In genomic region chr12:10722905-10723866, GRCh38 we compare ENCODE assay signal across 8 cellular contexts. TPM values are rescaled to one million over a fixed set of nuclear protein-coding genes. Genes with fewer than 3 reads are reported as not detected.
A peak's percentile ranks its signal among the peaks of the same experiment; 100 is the strongest.
DNase-seq lines count a peak whose midpoint lies in the region; TF ChIP-seq lines count a peak whose summit lies in the region.

YBX3 (minus strand) TSS chr12:10723323; CDS start chr12:10723111, 212 bp downstream.

- peaks cover 21% of the 10 kb centered on the region for H3K4me1 ChIP-seq in MM.1S (ENCODE audit: low read length)

- peak within 1 kb of the TSS; percentile 60; the same call in 1 of the 2 replicates for H3K27ac ChIP-seq in MM.1S (ENCODE audit: low read length)

- H3K36me3 ChIP-seq in H7 (replicated peaks; ENCODE audit: control insufficient read depth, insufficient read depth, low read length), result no peaks in the 10 kb centered on the region
- no peaks in the 10 kb centered on the region for H3K36me3 ChIP-seq in MM.1S (replicated peaks; ENCODE audit: insufficient read depth, low read length)
- H3K36me3 ChIP-seq in kidney epithelial cell (ENCODE audit: control insufficient read depth, insufficient read depth, low read length), result no peaks in the 10 kb centered on the region

- 0 out of 2 replicates have a peak, but pooled peaks cover 5% of the 10 kb centered on the region for H4K20me1 ChIP-seq in MM.1S (ENCODE audit: insufficient read depth, low read length)

- peak; percentile 86 for DNase-seq in GM10266 (ENCODE audit: extremely low spot score)
- DNase-seq in H7, result peak; percentile 90
- peak; percentile 81 for DNase-seq in MM.1S
- DNase-seq in choroid plexus epithelial cell (ENCODE audit: low read depth), result peak; percentile 83
- no peak for DNase-seq in kidney epithelial cell (ENCODE audit: low read depth)
- peak; percentile 30 to 43 (median 36) for DNase-seq in stimulated activated CD4-positive, alpha-beta T cell treated with anti-CD3 and anti-CD28 coated beads, Interleukin-12 subunit alpha, Interleukin-12 subunit beta, amount 100 ng/mL, for 48 hours (ENCODE audit: low read depth in 2 of 3, low spot score in 1 of 3)
- no peak for DNase-seq in NCI-H1436 (lab: John Stamatoyannopoulos, UW)

- H3F3A ChIP-seq in MM.1S (ENCODE audit: insufficient read depth, low read length), result no peaks in the 10 kb centered on the region

- H3K4me3 ChIP-seq in H7 (ENCODE audit: insufficient read depth, low read depth, low read length), result peak within 1 kb of the TSS; percentile 94
- H3K4me3 ChIP-seq in MM.1S (ENCODE audit: low read length), result peak within 1 kb of the TSS; percentile 95
- H3K4me3 ChIP-seq in WI38 (ENCODE audit: low read depth, low read length), result peak within 1 kb of the TSS; percentile 98
- peak within 1 kb of the TSS; percentile 89 for H3K4me3 ChIP-seq in choroid plexus epithelial cell (ENCODE audit: low read depth, low read length)
- peak within 1 kb of the TSS; percentile 86 for H3K4me3 ChIP-seq in kidney epithelial cell (ENCODE audit: low read depth, low read length)

- H3K79me2 ChIP-seq in MM.1S (ENCODE audit: low read length), result peaks cover 45% of the 10 kb centered on the region

- H3K27me3 ChIP-seq in H7 (ENCODE audit: control insufficient read depth, insufficient read depth, low read length), result peaks cover 5% of the 10 kb centered on the region; the same call in 1 of the 2 replicates
- 0 out of 2 replicates have a peak, but pooled peaks cover 7% of the 10 kb centered on the region for H3K27me3 ChIP-seq in MM.1S (replicated peaks; ENCODE audit: insufficient read depth, low read length)
- no peaks in the 10 kb centered on the region for H3K27me3 ChIP-seq in kidney epithelial cell (ENCODE audit: control insufficient read depth, insufficient read depth, low read length)

- peak within 1 kb of the TSS; percentile 93 for H3K9ac ChIP-seq in MM.1S (ENCODE audit: low read length)

- no peaks in the 10 kb centered on the region for H3K9me2 ChIP-seq in MM.1S (replicated peaks; ENCODE audit: insufficient read depth, low read length)

- peak within 1 kb of the TSS; percentile 74 for H2AFZ ChIP-seq in MM.1S (ENCODE audit: low read length)

- peak within 1 kb of the TSS; percentile 46 for H3K4me2 ChIP-seq in MM.1S (ENCODE audit: low read depth, low read length)

- peak; percentile 6 for TF ChIP-seq CTCF in GM10266 (IDR thresholded peaks at IDR 0.05; ENCODE audit: control insufficient read depth, insufficient read depth, low read depth, missing control alignments)
- TF ChIP-seq CTCF in MM.1S (IDR thresholded peaks at IDR 0.05; ENCODE audit: low read length), result no peak
- TF ChIP-seq CTCF in WI38 (IDR thresholded peaks at IDR 0.05; ENCODE audit: low read depth, low read length), result no peak
- TF ChIP-seq CTCF in choroid plexus epithelial cell (conservative IDR thresholded peaks at IDR 0.05; ENCODE audit: low read depth, low read length), result peak; percentile 13
- TF ChIP-seq CTCF in kidney epithelial cell (IDR thresholded peaks at IDR 0.05; ENCODE audit: insufficient read depth, low read length, poor library complexity, severe bottlenecking), result no peak

- H3K9me3 ChIP-seq in MM.1S (replicated peaks; ENCODE audit: insufficient read depth, low read length), result no peaks in the 10 kb centered on the region

RNA-seq across cellular contexts. Expression of gene YBX3, which starts in this region (rescaled TPM):
- 108 and 140 TPM in 2 replicates for total RNA-seq in H7 (2014; rRNA removed; shearing (Covaris generic))
- total RNA-seq in kidney epithelial cell, result 307 and 312 TPM in 2 replicates

Comparison
In these comparisons a context has a peak if more than half of its experiments do, and no peak if none do; other contexts are left out.
1. DNase-seq: peak in GM10266 (single experiment), H7 (single experiment), MM.1S (single experiment), choroid plexus epithelial cell (single experiment) and stimulated activated CD4-positive, alpha-beta T cell treated with anti-CD3 and anti-CD28 coated beads, Interleukin-12 subunit alpha, Interleukin-12 subunit beta, amount 100 ng/mL, for 48 hours (3 of 3); none in kidney epithelial cell (single experiment) and NCI-H1436 (single experiment).
2. CTCF ChIP-seq: peak in GM10266 (single experiment) and choroid plexus epithelial cell (single experiment); none in MM.1S (single experiment), WI38 (single experiment) and kidney epithelial cell (single experiment).
3. Peak in every context shown above with its lines, with median percentiles within 50 percentile points of each other: H3K4me3 ChIP-seq.